ENCODE assay signal across 24 cellular contexts in genomic region chr10:87550741-87551140, GRCh38. TPM values are rescaled to one million over a fixed set of nuclear protein-coding genes. Genes with fewer than 3 reads are reported as not detected.
DNase-seq lines count a peak whose midpoint lies in the region; ATAC-seq and TF ChIP-seq lines count a peak whose summit lies in the region.
"Had no signal": no experiment of that assay in that cellular context is flagged by ENCODE, and none has a peak within 500 bp of the region (broad histone marks: within the 10 kb centered on the region; RNA-seq: fewer than 3 reads in every experiment).

No MANE protein-coding gene starts in this region.

- no peak overlapping the region for H3K4me3 ChIP-seq in mammary epithelial cell (replicated peaks in 1 of 3; ENCODE audit: insufficient read depth in 1 of 3, low read depth in 2 of 3, low read length in 3 of 3)
- no peak overlapping the region for H3K4me3 ChIP-seq in choroid plexus epithelial cell (ENCODE audit: low read depth, low read length)
- no peak overlapping the region for H3K4me3 ChIP-seq in lower lobe of right lung
- no peak overlapping the region for H3K4me3 ChIP-seq in smooth muscle cell
- H3K4me3 ChIP-seq: dorsolateral prefrontal cortex, HAP-1, lung, thyroid gland had no signal

- WGBS in mammary epithelial cell (ENCODE audit: low coverage, missing lambda C conversion rate) = 44% methylated on average over 2 of the region's 2 CpGs
- 39% methylated on average over 2 of the region's 2 CpGs for WGBS in smooth muscle cell (ENCODE audit: low lambda C conversion rate)

- no TSS peak for BruUV-seq in mammary epithelial cell (replicated peaks; lab: Mats Ljungman, UMichigan)
- no TSS peak for BruUV-seq in MCF 10A (replicated peaks; lab: Mats Ljungman, UMichigan)

- H3K27me3 ChIP-seq in mammary epithelial cell (ENCODE audit: insufficient read depth, low read length) = no peaks in the 10 kb centered on the region
- no peaks in the 10 kb centered on the region for H3K27me3 ChIP-seq in lower lobe of right lung (ENCODE audit: low read depth)
- H3K27me3 ChIP-seq in smooth muscle cell (ENCODE audit: low read depth) = no peaks in the 10 kb centered on the region
- H3K27me3 ChIP-seq: dorsolateral prefrontal cortex, thyroid gland had no signal

- H3K4me3 Mint-ChIP-seq in MCF 10A (ENCODE audit: unreplicated experiment) = no peak overlapping the region
- H3K4me3 Mint-ChIP-seq: activated CD8-positive, alpha-beta T cell treated with anti-CD3 and anti-CD28 coated beads, Interleukin-2, amount 10 ng/mL, durations not matched to agents 7 days and 5 days; activated naive CD8-positive, alpha-beta T cell treated with anti-CD3 and anti-CD28 coated beads, Interleukin-2, amount 10 ng/mL, durations not matched to agents 7 days and 5 days; CD4-positive, CD25-positive, alpha-beta regulatory T cell; stimulated activated naive CD8-positive, alpha-beta T cell treated with anti-CD3 and anti-CD28 coated beads, Interleukin-15, amount 100 ng/mL, for 72 hours; T-helper 17 cell had no signal

- H3K4me1 ChIP-seq in mammary epithelial cell (ENCODE audit: insufficient read depth, low read length) (no peaks in the 10 kb centered on the region), lower lobe of right lung (peaks cover 33% of the 10 kb centered on the region), smooth muscle cell (ENCODE audit: low read depth) (peaks cover 23% of the 10 kb centered on the region)
- H3K4me1 ChIP-seq: HAP-1 had no signal

- H3K36me3 ChIP-seq in mammary epithelial cell (ENCODE audit: insufficient read depth, low read length) (peaks cover 2% of the 10 kb centered on the region), lower lobe of right lung (peaks cover 8% of the 10 kb centered on the region), smooth muscle cell (ENCODE audit: low read depth) (peaks cover 5% of the 10 kb centered on the region)
- H3K36me3 ChIP-seq: thyroid gland had no signal

- no peak overlapping the region for H3K9ac ChIP-seq in mammary epithelial cell (ENCODE audit: insufficient read depth, low read length)
- no peak overlapping the region for H3K9ac ChIP-seq in smooth muscle cell (ENCODE audit: low read depth)

- in situ Hi-C loops in mammary epithelial cell (cut with MboI; ENCODE audit: low sequenced_read_pairs in 2 of 2) = no loop called here

- H2AFZ ChIP-seq in mammary epithelial cell (ENCODE audit: low read depth, low read length) = peak overlapping the region; percentile 18
- H2AFZ ChIP-seq in smooth muscle cell (ENCODE audit: low read depth) = no peak overlapping the region

- H3K27me3 Mint-ChIP-seq in MCF 10A (ENCODE audit: insufficient read depth, unreplicated experiment) = no peaks in the 10 kb centered on the region
- H3K27me3 Mint-ChIP-seq: activated naive CD8-positive, alpha-beta T cell treated with anti-CD3 and anti-CD28 coated beads, Interleukin-2, amount 10 ng/mL, durations not matched to agents 7 days and 5 days; CD4-positive, CD25-positive, alpha-beta regulatory T cell; stimulated activated naive CD8-positive, alpha-beta T cell treated with anti-CD3 and anti-CD28 coated beads, Interleukin-15, amount 100 ng/mL, for 72 hours; T-helper 17 cell had no signal

- H4K20me1 ChIP-seq in mammary epithelial cell (ENCODE audit: insufficient read depth, low read length) (no peaks in the 10 kb centered on the region), smooth muscle cell (ENCODE audit: low read depth) (peaks cover 39% of the 10 kb centered on the region)

- H3K79me2 ChIP-seq in mammary epithelial cell (ENCODE audit: insufficient read depth, low read length) = no peaks in the 10 kb centered on the region
- H3K79me2 ChIP-seq in smooth muscle cell (ENCODE audit: low read depth) = peaks cover 8% of the 10 kb centered on the region

- H3K9me3 Mint-ChIP-seq in MCF 10A (ENCODE audit: unreplicated experiment) = no peaks in the 10 kb centered on the region
- H3K9me3 Mint-ChIP-seq: activated naive CD8-positive, alpha-beta T cell treated with anti-CD3 and anti-CD28 coated beads, Interleukin-2, amount 10 ng/mL, durations not matched to agents 7 days and 5 days; activated T-helper 2 cell treated with anti-CD3 and anti-CD28 coated beads, Interferon-gamma antibody, Interleukin-2, Interleukin-4, amounts not matched to agents 10 μg/mL and 5 μg/mL and 100 μg/mL, durations not matched to agents 14 hours and 24 hours and 36 hours; stimulated activated naive CD8-positive, alpha-beta T cell treated with anti-CD3 and anti-CD28 coated beads, Interleukin-15, amount 100 ng/mL, for 72 hours had no signal

- peak; percentile 16 for DNase-seq in mammary epithelial cell
- DNase-seq in MCF 10A (ENCODE audit: unreplicated experiment) = no peak
- peak; percentile 21 for DNase-seq in choroid plexus epithelial cell (ENCODE audit: low read depth)
- no peak for DNase-seq in lower lobe of right lung
- DNase-seq in smooth muscle cell (lab: John Stamatoyannopoulos, UW; ENCODE audit: unreplicated experiment) = no peak
- DNase-seq in omental fat pad (ENCODE audit: low spot score) = no peak
- DNase-seq in substantia nigra (lab: John Stamatoyannopoulos, UW) = no peak
- DNase-seq: activated CD4-positive, alpha-beta T cell treated with anti-CD3 and anti-CD28 coated beads for 1 hour; activated CD8-positive, alpha-beta T cell treated with anti-CD3 and anti-CD28 coated beads, Interleukin-2, amount 10 ng/mL, durations not matched to agents 7 days and 5 days; activated naive CD8-positive, alpha-beta T cell treated with anti-CD3 and anti-CD28 coated beads, Interleukin-2, amount 10 ng/mL, durations not matched to agents 7 days and 5 days; CD4-positive, CD25-positive, alpha-beta regulatory T cell; central memory CD4-positive, alpha-beta T cell; dorsolateral prefrontal cortex; EL; kidney glomerular epithelial cell; NCI-H146; NCI-H2107; stimulated activated naive CD8-positive, alpha-beta T cell treated with anti-CD3 and anti-CD28 coated beads, Interleukin-15, amount 100 ng/mL, for 72 hours; T-helper 17 cell; thyroid gland had no signal

- intact Hi-C loops in mammary epithelial cell (cut with micrococcal nuclease) (no loop called here), MCF 10A (cut with micrococcal nuclease) (no loop called here), lower lobe of right lung (cut with DNase I) (no loop called here)

- dilution Hi-C loops in mammary epithelial cell (cut with HindIII; ENCODE audit: low sequenced_read_pairs) = no loop called here

- POLR2A ChIA-PET in MCF 10A (lab: Yijun Ruan, JAX) = no interaction called here

- ATAC-seq in lower lobe of right lung (no peak), HG02642 (IDR thresholded peaks at IDR 0.05; ENCODE audit: poor library complexity, unreplicated experiment) (no peak), omental fat pad (ENCODE audit: low FRiP score) (no peak)
- ATAC-seq: activated CD8-positive, alpha-beta T cell treated with anti-CD3 and anti-CD28 coated beads, Interleukin-2, amount 10 ng/mL, durations not matched to agents 7 days and 5 days; T-helper 17 cell had no signal

- no peaks in the 10 kb centered on the region for H3K4me1 Mint-ChIP-seq in MCF 10A (ENCODE audit: insufficient read depth, unreplicated experiment)

- H3K27ac Mint-ChIP-seq in MCF 10A (ENCODE audit: low read depth, unreplicated experiment) = no peak overlapping the region
- H3K27ac Mint-ChIP-seq: activated CD8-positive, alpha-beta T cell treated with anti-CD3 and anti-CD28 coated beads, Interleukin-2, amount 10 ng/mL, durations not matched to agents 7 days and 5 days; activated naive CD8-positive, alpha-beta T cell treated with anti-CD3 and anti-CD28 coated beads, Interleukin-2, amount 10 ng/mL, durations not matched to agents 7 days and 5 days; activated T-helper 2 cell treated with anti-CD3 and anti-CD28 coated beads, Interferon-gamma antibody, Interleukin-2, Interleukin-4, amounts not matched to agents 10 μg/mL and 5 μg/mL and 100 μg/mL, durations not matched to agents 14 hours and 24 hours and 36 hours; stimulated activated naive CD8-positive, alpha-beta T cell treated with anti-CD3 and anti-CD28 coated beads, Interleukin-15, amount 100 ng/mL, for 72 hours; T-helper 17 cell had no signal

- H3F3A ChIP-seq in smooth muscle cell (ENCODE audit: low read depth) = peaks cover 16% of the 10 kb centered on the region

- no peak for TF ChIP-seq CTCF in mammary epithelial cell (conservative IDR thresholded peaks at IDR 0.05 in 1 of 2, IDR thresholded peaks at IDR 0.05 in 1 of 2; ENCODE audit: extremely low read depth in 1 of 2, insufficient read depth in 1 of 2, low read depth in 1 of 2, low read length in 2 of 2)
- TF ChIP-seq CTCF in MCF 10A (IDR thresholded peaks at IDR 0.05; ENCODE audit: unreplicated experiment) = no peak
- no peak for TF ChIP-seq CTCF in choroid plexus epithelial cell (conservative IDR thresholded peaks at IDR 0.05; ENCODE audit: low read depth, low read length)
- TF ChIP-seq CTCF in lower lobe of right lung (IDR thresholded peaks at IDR 0.05) = no peak
- TF ChIP-seq CTCF in smooth muscle cell (IDR thresholded peaks at IDR 0.05; ENCODE audit: borderline replicate concordance, insufficient read depth, poor library complexity, severe bottlenecking) = no peak
- no peak for TF ChIP-seq CTCF in omental fat pad (IDR thresholded peaks at IDR 0.05)

- peaks cover 20% of the 10 kb centered on the region for H3K36me3 Mint-ChIP-seq in MCF 10A (ENCODE audit: insufficient read depth, unreplicated experiment)

- CTCF ChIA-PET in mammary epithelial cell (lab: Charles Lee; ENCODE audit: low non-redundant PET) = no interaction called here
- CTCF ChIA-PET in MCF 10A (lab: Yijun Ruan, JAX) = no interaction called here

- H3K9me3 ChIP-seq in mammary epithelial cell (replicated peaks; ENCODE audit: insufficient read depth, low read length) = no peaks in the 10 kb centered on the region
- H3K9me3 ChIP-seq in lower lobe of right lung = no peaks in the 10 kb centered on the region
- no peaks in the 10 kb centered on the region for H3K9me3 ChIP-seq in smooth muscle cell (replicated peaks; ENCODE audit: low read depth)
- H3K9me3 ChIP-seq: HAP-1, thyroid gland had no signal

- H3K4me2 ChIP-seq in mammary epithelial cell (ENCODE audit: insufficient read depth, low read depth, low read length) (no peak overlapping the region), smooth muscle cell (peak overlapping the region; percentile 31)

- H3K27ac ChIP-seq in mammary epithelial cell (ENCODE audit: insufficient read depth, low read depth, low read length) = no peak overlapping the region
- peak overlapping the region; percentile 9 for H3K27ac ChIP-seq in lower lobe of right lung
- H3K27ac ChIP-seq in smooth muscle cell (ENCODE audit: low read depth) = peak overlapping the region; percentile 25
- no peak overlapping the region for H3K27ac ChIP-seq in substantia nigra (ENCODE audit: low read depth, low read length, poor library complexity, severe bottlenecking)
- H3K27ac ChIP-seq: thyroid gland had no signal

RNA-seq across cellular contexts. Expression of gene MINPP1, which starts 46.0 kb away (rescaled TPM):
- total RNA-seq in mammary epithelial cell = 10 to 100 TPM; 17.9 to 32.8 TPM
- 9.6 TPM for polyA plus RNA-seq in mammary epithelial cell
- 2.3 TPM for polyA minus RNA-seq in mammary epithelial cell
- total RNA-seq in MCF 10A (2022) = 12.3 and 14.9 TPM in 2 replicates
- total RNA-seq in lower lobe of right lung = 15.6 TPM
- 31.7 and 41.3 TPM in 2 replicates for total RNA-seq in smooth muscle cell
- 20.3 and 24.5 TPM in 2 replicates for polyA plus RNA-seq in smooth muscle cell
- 10 to 100 TPM in 3 of 4 donors, 1 to 10 TPM in 1; 9.4 to 20.5 (median 15.7) TPM for total RNA-seq in omental fat pad

Comparison
In these comparisons a context has a peak if more than half of its experiments do, and no peak if none do; other contexts are left out.
1. DNase-seq: peak in mammary epithelial cell (single experiment) and choroid plexus epithelial cell (single experiment); none in MCF 10A (single experiment), lower lobe of right lung (single experiment), smooth muscle cell (single experiment), omental fat pad (single experiment) and substantia nigra (0 of 49).
2. H3K27ac ChIP-seq: peak in lower lobe of right lung (single experiment) and smooth muscle cell (single experiment); none in mammary epithelial cell (single experiment) and substantia nigra (single experiment).